In genomic region chr5:173018352-173018751, GRCh38 we compare ENCODE assay signal across 18 cellular contexts. TPM values are rescaled to one million over a fixed set of nuclear protein-coding genes. Genes with fewer than 3 reads are reported as not detected.
DNase-seq lines count a peak whose midpoint lies in the region; ATAC-seq and TF ChIP-seq lines count a peak whose summit lies in the region.
"Had no signal": no experiment of that assay in that cellular context is flagged by ENCODE, and none has a peak within 500 bp of the region (broad histone marks: within the 10 kb centered on the region; RNA-seq: fewer than 3 reads in every experiment).

No MANE protein-coding gene starts in this region.

- in situ Hi-C loops in gastrocnemius medialis (cut with MboI; ENCODE audit: low sequenced_read_pairs in 4 of 4): no loop called here

- no peak overlapping the region for H3K27ac ChIP-seq in CD4-positive, alpha-beta memory T cell (ENCODE audit: low read depth, low read length)
- H3K27ac ChIP-seq in esophagus muscularis mucosa (replicated peaks in 1 of 4) (peak overlapping the region in 2 of 4 donors; percentile 16 to 34), gastrocnemius medialis (peak overlapping the region in 3 of 4 donors; percentile 13 to 85 (median 78)), GM23338 (ENCODE audit: low read depth) (no peak overlapping the region)
- H3K27ac ChIP-seq: BLaER1, cardiac muscle cell, parathyroid adenoma had no signal

- H3K4me3 Mint-ChIP-seq in activated CD8-positive, alpha-beta T cell treated with anti-CD3 and anti-CD28 coated beads for 36 hours: no peak overlapping the region
- H3K4me3 Mint-ChIP-seq in activated CD8-positive, alpha-beta T cell treated with anti-CD3 and anti-CD28 coated beads, Interleukin-2, amount 10 ng/mL, durations not matched to agents 7 days and 5 days: no peak overlapping the region
- H3K4me3 Mint-ChIP-seq in CD4-positive, alpha-beta memory T cell: no peak overlapping the region
- H3K4me3 Mint-ChIP-seq in GM23338: no peak overlapping the region

- no peak for TF ChIP-seq EP300 in esophagus muscularis mucosa (IDR thresholded peaks at IDR 0.05)

- intact Hi-C loops in activated CD8-positive, alpha-beta T cell treated with anti-CD3 and anti-CD28 coated beads for 36 hours (cut with micrococcal nuclease): no loop called here
- intact Hi-C loops in CD4-positive, alpha-beta memory T cell (cut with micrococcal nuclease): no loop called here
- intact Hi-C loops in esophagus muscularis mucosa (cut with DNase I): no loop called here
- intact Hi-C loops in gastrocnemius medialis (cut with DNase I; ENCODE audit: low total_unique reads): no loop called here

- H4K20me1 ChIP-seq in GM23338 (replicated peaks; ENCODE audit: insufficient read depth): peaks cover 18% of the 10 kb centered on the region

- no peak for ATAC-seq in activated CD8-positive, alpha-beta T cell treated with anti-CD3 and anti-CD28 coated beads for 36 hours
- no peak for ATAC-seq in activated CD8-positive, alpha-beta T cell treated with anti-CD3 and anti-CD28 coated beads, Interleukin-2, amount 10 ng/mL, durations not matched to agents 7 days and 5 days
- ATAC-seq in gastrocnemius medialis: no peak
- ATAC-seq in activated CD4-positive, CD25-positive, alpha-beta regulatory T cell treated with anti-CD3 and anti-CD28 coated beads, Interleukin-2, amount 50 U/mL, for 24 hours: no peak
- no peak for ATAC-seq in GM23338
- ATAC-seq: HCT116, left ventricle myocardium superior had no signal

- H3K4me1 ChIP-seq in CD4-positive, alpha-beta memory T cell (ENCODE audit: insufficient read depth, low read length): peaks cover 36% of the 10 kb centered on the region
- H3K4me1 ChIP-seq in esophagus muscularis mucosa (peaks cover 36 to 59% (median 57%) of the 10 kb centered on the region in 4 donors), gastrocnemius medialis (peaks cover 33 to 44% of the 10 kb centered on the region in 2 donors), GM23338 (ENCODE audit: insufficient read depth) (peaks cover 9% of the 10 kb centered on the region)
- H3K4me1 ChIP-seq: BLaER1 had no signal

- H3K4me1 Mint-ChIP-seq in activated CD8-positive, alpha-beta T cell treated with anti-CD3 and anti-CD28 coated beads for 36 hours (ENCODE audit: low read depth): peaks cover 37% of the 10 kb centered on the region
- H3K4me1 Mint-ChIP-seq in activated CD8-positive, alpha-beta T cell treated with anti-CD3 and anti-CD28 coated beads, Interleukin-2, amount 10 ng/mL, durations not matched to agents 7 days and 5 days (ENCODE audit: low read depth): peaks cover 12% of the 10 kb centered on the region
- peaks cover 33 to 51% (median 40%) of the 10 kb centered on the region in 4 donors for H3K4me1 Mint-ChIP-seq in CD4-positive, alpha-beta memory T cell
- peaks cover 18% of the 10 kb centered on the region for H3K4me1 Mint-ChIP-seq in GM23338

- peak overlapping the region; percentile 43 for H3K27ac Mint-ChIP-seq in activated CD8-positive, alpha-beta T cell treated with anti-CD3 and anti-CD28 coated beads for 36 hours
- H3K27ac Mint-ChIP-seq in activated CD8-positive, alpha-beta T cell treated with anti-CD3 and anti-CD28 coated beads, Interleukin-2, amount 10 ng/mL, durations not matched to agents 7 days and 5 days: no peak overlapping the region
- H3K27ac Mint-ChIP-seq in CD4-positive, alpha-beta memory T cell: peak overlapping the region in 4 of 7 donors; percentile 4 to 72 (median 48)
- H3K27ac Mint-ChIP-seq in GM23338: no peak overlapping the region

- no peak overlapping the region for H2AFZ ChIP-seq in GM23338
- H2AFZ ChIP-seq: parathyroid adenoma had no signal

- DNase-seq in activated CD8-positive, alpha-beta T cell treated with anti-CD3 and anti-CD28 coated beads for 36 hours: no peak
- no peak for DNase-seq in activated CD8-positive, alpha-beta T cell treated with anti-CD3 and anti-CD28 coated beads, Interleukin-2, amount 10 ng/mL, durations not matched to agents 7 days and 5 days
- no peak for DNase-seq in CD4-positive, alpha-beta memory T cell
- DNase-seq in esophagus muscularis mucosa (ENCODE audit: extremely low spot score) (peak; percentile 26), gastrocnemius medialis (no peak), cortex of kidney (lab: John Stamatoyannopoulos, UW) (no peak), GM23338 (ENCODE audit: low spot score) (no peak)
- DNase-seq: activated CD4-positive, alpha-beta T cell treated with anti-CD3 and anti-CD28 coated beads, Interleukin-2, amount 50 U/mL, for 1 hour; amniotic stem cell; left ventricle myocardium superior; NCI-H748 treated with DMSO at 0.1 percent for 48 hours; sigmoid colon; stimulated activated naive CD4-positive, alpha-beta T cell treated with Interleukin-2 at 50 U/mL for 16 hours had no signal

- no peaks in the 10 kb centered on the region for H3K9me3 Mint-ChIP-seq in activated CD8-positive, alpha-beta T cell treated with anti-CD3 and anti-CD28 coated beads for 36 hours
- no peaks in the 10 kb centered on the region for H3K9me3 Mint-ChIP-seq in activated CD8-positive, alpha-beta T cell treated with anti-CD3 and anti-CD28 coated beads, Interleukin-2, amount 10 ng/mL, durations not matched to agents 7 days and 5 days (ENCODE audit: insufficient read depth)
- no peaks in the 10 kb centered on the region for H3K9me3 Mint-ChIP-seq in CD4-positive, alpha-beta memory T cell
- H3K9me3 Mint-ChIP-seq in GM23338: no peaks in the 10 kb centered on the region

- WGBS in esophagus muscularis mucosa: 92% methylated on average over 4 of the region's 4 CpGs

- peaks cover 5% of the 10 kb centered on the region; the same call in 1 of the 2 replicates for H3K9me2 ChIP-seq in GM23338 (ENCODE audit: insufficient read depth)

- no peaks in the 10 kb centered on the region for H3K9me3 ChIP-seq in CD4-positive, alpha-beta memory T cell (ENCODE audit: control insufficient read depth in 1 of 2, low read length in 2 of 2)
- H3K9me3 ChIP-seq in esophagus muscularis mucosa (no peaks in the 10 kb centered on the region), gastrocnemius medialis (no peaks in the 10 kb centered on the region)
- H3K9me3 ChIP-seq: BLaER1, sigmoid colon had no signal

- no peak overlapping the region for H3K4me3 ChIP-seq in CD4-positive, alpha-beta memory T cell (ENCODE audit: low read length in 2 of 2)
- H3K4me3 ChIP-seq in esophagus muscularis mucosa (no peak overlapping the region), gastrocnemius medialis (no peak overlapping the region), GM23338 (no peak overlapping the region)
- H3K4me3 ChIP-seq: BLaER1, cardiac muscle cell, sigmoid colon had no signal

- no peaks in the 10 kb centered on the region for H3K27me3 ChIP-seq in CD4-positive, alpha-beta memory T cell (ENCODE audit: insufficient read depth, low read length)
- H3K27me3 ChIP-seq in esophagus muscularis mucosa (no peaks in the 10 kb centered on the region), gastrocnemius medialis (no peaks in the 10 kb centered on the region), GM23338 (ENCODE audit: insufficient read depth) (no peaks in the 10 kb centered on the region)
- H3K27me3 ChIP-seq: BLaER1, cardiac muscle cell, sigmoid colon had no signal

- no peak for TF ChIP-seq CTCF in activated CD8-positive, alpha-beta T cell treated with anti-CD3 and anti-CD28 coated beads for 36 hours (IDR thresholded peaks at IDR 0.05)
- TF ChIP-seq CTCF in esophagus muscularis mucosa (IDR thresholded peaks at IDR 0.05) (no peak), gastrocnemius medialis (IDR thresholded peaks at IDR 0.05 in 4 of 5, conservative IDR thresholded peaks at IDR 0.05 in 1 of 5) (no peak), GM23338 (conservative IDR thresholded peaks at IDR 0.05; ENCODE audit: low read depth in 2 of 2) (no peak)

- H3K79me2 ChIP-seq in GM23338 (replicated peaks; ENCODE audit: insufficient read depth): peaks cover 69% of the 10 kb centered on the region

- no peak for TF ChIP-seq POLR2A in esophagus muscularis mucosa (IDR thresholded peaks at IDR 0.05; ENCODE audit: low read depth)
- no peak for TF ChIP-seq POLR2A in gastrocnemius medialis (IDR thresholded peaks at IDR 0.05)

- peaks cover 12% of the 10 kb centered on the region for H3K36me3 ChIP-seq in CD4-positive, alpha-beta memory T cell (ENCODE audit: insufficient read depth, low read length)
- H3K36me3 ChIP-seq in esophagus muscularis mucosa (peaks cover 0 to 24% (median 16%) of the 10 kb centered on the region in 4 donors), gastrocnemius medialis (peaks cover 0 to 14% of the 10 kb centered on the region in 2 donors), GM23338 (ENCODE audit: insufficient read depth) (no peaks in the 10 kb centered on the region)
- H3K36me3 ChIP-seq: cardiac muscle cell had no signal

- POLR2A ChIA-PET in activated CD8-positive, alpha-beta T cell treated with anti-CD3 and anti-CD28 coated beads for 36 hours (lab: Charles Lee): interaction anchor here (0.6 kb wide), 1 partner anchor 81 kb away, joined by 3 read pairs; no protein-coding TSS in a partner anchor
- POLR2A ChIA-PET in activated CD8-positive, alpha-beta T cell treated with anti-CD3 and anti-CD28 coated beads, Interleukin-2, amount 10 ng/mL, durations not matched to agents 7 days and 5 days (lab: Charles Lee): no interaction called here
- POLR2A ChIA-PET in CD4-positive, alpha-beta memory T cell (lab: Charles Lee; ENCODE audit: partially characterized antibody): no interaction called here

- no peaks in the 10 kb centered on the region for H3F3A ChIP-seq in GM23338 (replicated peaks; ENCODE audit: low read depth)

- CTCF ChIA-PET in activated CD8-positive, alpha-beta T cell treated with anti-CD3 and anti-CD28 coated beads for 36 hours (lab: Charles Lee): interaction anchor here (1.4 to 1.6 kb wide), 2 partner anchors 8 to 17 kb away, joined by 3 to 4 read pairs; no protein-coding TSS in a partner anchor
- CTCF ChIA-PET in activated CD8-positive, alpha-beta T cell treated with anti-CD3 and anti-CD28 coated beads, Interleukin-2, amount 10 ng/mL, durations not matched to agents 7 days and 5 days (lab: Charles Lee): no interaction called here
- CTCF ChIA-PET in CD4-positive, alpha-beta memory T cell (lab: Charles Lee; ENCODE audit: partially characterized antibody): no interaction called here

- peaks cover 28% of the 10 kb centered on the region for H3K36me3 Mint-ChIP-seq in activated CD8-positive, alpha-beta T cell treated with anti-CD3 and anti-CD28 coated beads for 36 hours (ENCODE audit: low read depth)
- peaks cover 31% of the 10 kb centered on the region for H3K36me3 Mint-ChIP-seq in activated CD8-positive, alpha-beta T cell treated with anti-CD3 and anti-CD28 coated beads, Interleukin-2, amount 10 ng/mL, durations not matched to agents 7 days and 5 days (ENCODE audit: low read depth)
- peaks cover 34 to 41% of the 10 kb centered on the region in 2 donors for H3K36me3 Mint-ChIP-seq in CD4-positive, alpha-beta memory T cell
- peaks cover 27% of the 10 kb centered on the region; the same call in 2 of the 3 replicates for H3K36me3 Mint-ChIP-seq in GM23338 (ENCODE audit: low read depth)

- no peaks in the 10 kb centered on the region for H3K27me3 Mint-ChIP-seq in activated CD8-positive, alpha-beta T cell treated with anti-CD3 and anti-CD28 coated beads for 36 hours
- H3K27me3 Mint-ChIP-seq in activated CD8-positive, alpha-beta T cell treated with anti-CD3 and anti-CD28 coated beads, Interleukin-2, amount 10 ng/mL, durations not matched to agents 7 days and 5 days (ENCODE audit: low read depth): no peaks in the 10 kb centered on the region
- no peaks in the 10 kb centered on the region for H3K27me3 Mint-ChIP-seq in CD4-positive, alpha-beta memory T cell
- H3K27me3 Mint-ChIP-seq in GM23338 (ENCODE audit: insufficient read depth, low read depth, poor library complexity): peaks cover 2% of the 10 kb centered on the region

- no peak overlapping the region for H3K4me2 ChIP-seq in GM23338
- H3K4me2 ChIP-seq: BLaER1 had no signal

RNA-seq across cellular contexts. Expression of gene ATP6V0E1, which starts 34.8 kb away (rescaled TPM):
- 10 to 100 TPM; 68.0 to 79.8 TPM for total RNA-seq in activated CD8-positive, alpha-beta T cell treated with anti-CD3 and anti-CD28 coated beads for 36 hours
- 100 to 1,000 TPM; 122 to 129 TPM for total RNA-seq in activated CD8-positive, alpha-beta T cell treated with anti-CD3 and anti-CD28 coated beads, Interleukin-2, amount 10 ng/mL, durations not matched to agents 7 days and 5 days
- 100 to 1,000 TPM; 158 TPM for total RNA-seq in CD4-positive, alpha-beta memory T cell
- polyA plus RNA-seq in CD4-positive, alpha-beta memory T cell: 100 to 1,000 TPM; 450 to 559 TPM
- total RNA-seq in esophagus muscularis mucosa (100 to 1,000 TPM; 106 to 210 (median 133) TPM), gastrocnemius medialis (100 to 1,000 TPM; 101 to 183 (median 164) TPM)
- total RNA-seq in GM23338 (2014; rRNA removed; shearing (Covaris generic)): 75.0 and 75.9 TPM in 2 replicates
- 217 and 250 TPM in 2 replicates for polyA plus RNA-seq in GM23338 (2016; fragmentation: Nextera tagmentation; extraction: Ambion mirVana)

RNA-seq across cellular contexts. Expression of gene CREBRF, which starts 37.8 kb away (rescaled TPM):
- total RNA-seq in activated CD8-positive, alpha-beta T cell treated with anti-CD3 and anti-CD28 coated beads for 36 hours: 10 to 100 TPM in 1 of 2 experiments, 1 to 10 TPM in 1; 9.3 to 10.2 TPM
- 1 to 10 TPM; 8.7 to 10.0 TPM for total RNA-seq in activated CD8-positive, alpha-beta T cell treated with anti-CD3 and anti-CD28 coated beads, Interleukin-2, amount 10 ng/mL, durations not matched to agents 7 days and 5 days
- total RNA-seq in CD4-positive, alpha-beta memory T cell: 100 to 1,000 TPM; 102 TPM
- 10 to 100 TPM; 54.8 to 93.1 TPM for polyA plus RNA-seq in CD4-positive, alpha-beta memory T cell
- total RNA-seq in esophagus muscularis mucosa (10 to 100 TPM; 37.8 to 76.5 (median 46.3) TPM), gastrocnemius medialis (10 to 100 TPM; 20.3 to 35.0 (median 25.5) TPM)
- 3.3 and 3.5 TPM in 2 replicates for total RNA-seq in GM23338 (2014; rRNA removed; shearing (Covaris generic))
- 2.0 TPM in 2 replicates for polyA plus RNA-seq in GM23338 (2016; fragmentation: Nextera tagmentation; extraction: Ambion mirVana)

RNA-seq across cellular contexts. Expression of gene RPL26L1, which starts 59.1 kb away (rescaled TPM):
- total RNA-seq in activated CD8-positive, alpha-beta T cell treated with anti-CD3 and anti-CD28 coated beads for 36 hours: 10 to 100 TPM; 72.9 to 74.9 TPM
- total RNA-seq in activated CD8-positive, alpha-beta T cell treated with anti-CD3 and anti-CD28 coated beads, Interleukin-2, amount 10 ng/mL, durations not matched to agents 7 days and 5 days: 10 to 100 TPM; 45.1 to 49.4 TPM
- total RNA-seq in CD4-positive, alpha-beta memory T cell: 10 to 100 TPM in 1 of 2 experiments, 1 to 10 TPM in 1; 9.6 to 13.3 TPM
- 10 to 100 TPM; 37.8 TPM for polyA plus RNA-seq in CD4-positive, alpha-beta memory T cell
- total RNA-seq in esophagus muscularis mucosa (10 to 100 TPM; 17.8 to 25.8 (median 22.1) TPM), gastrocnemius medialis (10 to 100 TPM; 24.8 to 50.4 (median 41.5) TPM)
- total RNA-seq in GM23338 (2014; rRNA removed; shearing (Covaris generic)): 30.9 and 69.2 TPM in 2 replicates
- 148 and 160 TPM in 2 replicates for polyA plus RNA-seq in GM23338 (2016; fragmentation: Nextera tagmentation; extraction: Ambion mirVana)

Comparison
In these comparisons a context has a peak if more than half of its experiments do, and no peak if none do; other contexts are left out.
1. H3K27ac Mint-ChIP-seq: peak in activated CD8-positive, alpha-beta T cell treated with anti-CD3 and anti-CD28 coated beads for 36 hours (single experiment) and CD4-positive, alpha-beta memory T cell (4 of 7); none in activated CD8-positive, alpha-beta T cell treated with anti-CD3 and anti-CD28 coated beads, Interleukin-2, amount 10 ng/mL, durations not matched to agents 7 days and 5 days (single experiment) and GM23338 (single experiment).
2. H3K27ac ChIP-seq: peak in gastrocnemius medialis (3 of 4); none in CD4-positive, alpha-beta memory T cell (single experiment) and GM23338 (single experiment).